Comparison of ENCODE assay signal across 27 cellular contexts in the genomic region with DNA sequence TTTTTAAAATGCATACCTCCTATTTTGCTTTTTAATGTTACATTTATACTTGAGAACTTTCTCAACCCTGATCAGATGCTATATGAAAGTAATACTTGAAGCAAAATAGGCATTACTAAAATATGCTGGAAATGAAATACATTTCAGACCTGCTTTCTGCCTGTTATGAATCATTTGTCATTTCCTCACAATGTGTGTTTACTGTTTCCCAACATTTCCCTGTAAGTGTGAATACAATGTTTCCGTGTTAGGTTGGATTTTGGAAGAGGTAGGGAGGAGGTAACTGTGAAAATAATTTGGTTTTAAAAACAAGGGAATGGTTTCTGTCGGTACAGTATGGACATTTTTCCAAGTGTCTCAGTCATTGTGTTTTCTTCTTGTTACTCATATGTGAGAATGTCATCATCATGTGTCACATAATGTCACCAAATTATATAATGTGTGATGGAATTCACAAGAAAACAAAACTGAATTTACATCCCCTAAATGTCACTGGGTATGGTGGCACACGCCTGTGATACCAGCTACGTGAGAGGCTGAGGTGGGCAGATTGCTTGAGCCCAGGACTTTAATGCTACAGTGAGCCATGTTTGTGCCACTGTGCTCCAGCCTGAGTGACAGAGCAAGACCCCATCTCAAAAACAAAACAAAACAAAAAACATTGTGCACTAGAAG. TPM values are rescaled to one million over a fixed set of nuclear protein-coding genes. Genes with fewer than 3 reads are reported as not detected.
DNase-seq lines count a peak whose midpoint lies in the region; ATAC-seq and TF ChIP-seq lines count a peak whose summit lies in the region.
"Had no signal": no experiment of that assay in that cellular context is flagged by ENCODE, and none has a peak within 500 bp of the region (broad histone marks: within the 10 kb centered on the region; RNA-seq: fewer than 3 reads in every experiment).

No MANE protein-coding gene starts in this region.

- H3K36me3 ChIP-seq in GM23248 (ENCODE audit: low read depth), result no peaks in the 10 kb centered on the region
- peaks cover 9% of the 10 kb centered on the region for H3K36me3 ChIP-seq in adipocyte (ENCODE audit: control insufficient read depth, insufficient read depth, low read length, severe bottlenecking)
- H3K36me3 ChIP-seq: adrenal gland, brain microvascular endothelial cell, colonic mucosa, MG63 had no signal

- peaks cover 10% of the 10 kb centered on the region for H3K36me3 Mint-ChIP-seq in activated CD4-positive, alpha-beta memory T cell treated with anti-CD3 and anti-CD28 coated beads for 36 hours
- H3K36me3 Mint-ChIP-seq in activated CD4-positive, alpha-beta memory T cell treated with anti-CD3 and anti-CD28 coated beads, Interleukin-2, amount 10 ng/mL, durations not matched to agents 7 days and 5 days (ENCODE audit: low read depth), result peaks cover 9% of the 10 kb centered on the region
- H3K36me3 Mint-ChIP-seq: CD8-positive, alpha-beta T cell; WTC11 had no signal

- CTCF ChIA-PET in activated CD4-positive, alpha-beta memory T cell treated with anti-CD3 and anti-CD28 coated beads for 36 hours (lab: Charles Lee), result no interaction called here
- CTCF ChIA-PET in activated CD4-positive, alpha-beta memory T cell treated with anti-CD3 and anti-CD28 coated beads, Interleukin-2, amount 10 ng/mL, durations not matched to agents 7 days and 5 days (lab: Charles Lee), result no interaction called here

- peaks cover 6% of the 10 kb centered on the region for H3K4me1 Mint-ChIP-seq in activated CD4-positive, alpha-beta memory T cell treated with anti-CD3 and anti-CD28 coated beads for 36 hours (ENCODE audit: low read depth)
- H3K4me1 Mint-ChIP-seq in activated CD4-positive, alpha-beta memory T cell treated with anti-CD3 and anti-CD28 coated beads, Interleukin-2, amount 10 ng/mL, durations not matched to agents 7 days and 5 days, result peaks cover 5% of the 10 kb centered on the region
- H3K4me1 Mint-ChIP-seq: WTC11 had no signal

- H3K4me1 ChIP-seq in GM23248 (ENCODE audit: insufficient read depth) (peaks cover 6% of the 10 kb centered on the region; the same call in 1 of the 2 replicates), adipocyte (ENCODE audit: control insufficient read depth, insufficient read depth, low read length) (peaks cover 6% of the 10 kb centered on the region)
- H3K4me1 ChIP-seq: adrenal gland, colonic mucosa, esophagus squamous epithelium had no signal

- no peak overlapping the region for H3K9ac ChIP-seq in GM23248
- no peak overlapping the region for H3K9ac ChIP-seq in adipocyte (ENCODE audit: low read length)

- H3K27me3 Mint-ChIP-seq in activated CD4-positive, alpha-beta memory T cell treated with anti-CD3 and anti-CD28 coated beads for 36 hours, result no peaks in the 10 kb centered on the region
- H3K27me3 Mint-ChIP-seq in activated CD4-positive, alpha-beta memory T cell treated with anti-CD3 and anti-CD28 coated beads, Interleukin-2, amount 10 ng/mL, durations not matched to agents 7 days and 5 days, result no peaks in the 10 kb centered on the region
- H3K27me3 Mint-ChIP-seq: memory B cell had no signal

- no peak for ATAC-seq in HG03175 (IDR thresholded peaks at IDR 0.05; ENCODE audit: unreplicated experiment)
- ATAC-seq: CD8-positive, alpha-beta T cell; WTC11 had no signal

- no peak overlapping the region for H3K4me3 Mint-ChIP-seq in activated CD4-positive, alpha-beta memory T cell treated with anti-CD3 and anti-CD28 coated beads for 36 hours
- no peak overlapping the region for H3K4me3 Mint-ChIP-seq in activated CD4-positive, alpha-beta memory T cell treated with anti-CD3 and anti-CD28 coated beads, Interleukin-2, amount 10 ng/mL, durations not matched to agents 7 days and 5 days
- H3K4me3 Mint-ChIP-seq: CD8-positive, alpha-beta T cell; memory B cell; WTC11 had no signal

- DNase-seq in activated CD4-positive, alpha-beta memory T cell treated with anti-CD3 and anti-CD28 coated beads for 36 hours, result no peak
- no peak for DNase-seq in activated CD4-positive, alpha-beta memory T cell treated with anti-CD3 and anti-CD28 coated beads, Interleukin-2, amount 10 ng/mL, durations not matched to agents 7 days and 5 days
- DNase-seq in GM23248, result peak; percentile 46
- peak; percentile 33 for DNase-seq in adipocyte (ENCODE audit: low read depth)
- DNase-seq in fibroblast of pulmonary artery (ENCODE audit: low read depth), result peak; percentile 53
- DNase-seq in NCI-H82 treated with DMSO at 0.1 percent for 48 hours (lab: John Stamatoyannopoulos, UW; ENCODE audit: unreplicated experiment), result no peak
- no peak for DNase-seq in RPMI8226
- DNase-seq: activated effector memory CD4-positive, alpha-beta T cell treated with anti-CD3 and anti-CD28 coated beads, Interleukin-2, amount 50 U/mL, for 16 hours; adrenal gland; AML-193; brain microvascular endothelial cell; CD8-positive, alpha-beta T cell; colonic mucosa; esophagus squamous epithelium; glutamatergic neuron; MG63; NCI-H1417; NCI-H446; Right ventricle myocardium superior; T1000 had no signal

- H3K9me3 ChIP-seq in GM23248 (ENCODE audit: low read depth) (no peaks in the 10 kb centered on the region), adipocyte (ENCODE audit: control insufficient read depth, low read length) (no peaks in the 10 kb centered on the region)
- H3K9me3 ChIP-seq: adrenal gland, colonic mucosa, esophagus squamous epithelium, MG63 had no signal

- in situ Hi-C loops in GM23248 (cut with MboI), result no loop called here

- no peak overlapping the region for H3K4me3 ChIP-seq in GM23248
- no peak overlapping the region for H3K4me3 ChIP-seq in adipocyte (ENCODE audit: low read length)
- H3K4me3 ChIP-seq in fibroblast of pulmonary artery (replicated peaks; ENCODE audit: low read depth, low read length), result no peak overlapping the region
- H3K4me3 ChIP-seq: adrenal gland, colonic mucosa, esophagus squamous epithelium, MG63, skin epidermis had no signal

- POLR2A ChIA-PET in activated CD4-positive, alpha-beta memory T cell treated with anti-CD3 and anti-CD28 coated beads for 36 hours (lab: Charles Lee), result interaction anchor here (1.6 kb wide), 1 partner anchor 43 kb away, joined by 4 read pairs; a partner anchor contains a TSS
- POLR2A ChIA-PET in activated CD4-positive, alpha-beta memory T cell treated with anti-CD3 and anti-CD28 coated beads, Interleukin-2, amount 10 ng/mL, durations not matched to agents 7 days and 5 days (lab: Charles Lee), result no interaction called here

- H3K9me2 ChIP-seq in GM23248 (ENCODE audit: insufficient read depth), result no peaks in the 10 kb centered on the region

- no peak overlapping the region for H3K27ac ChIP-seq in GM23248
- H3K27ac ChIP-seq: adrenal gland, brain microvascular endothelial cell, colonic mucosa had no signal

- H3F3A ChIP-seq in GM23248 (ENCODE audit: insufficient read depth), result no peaks in the 10 kb centered on the region

- peak overlapping the region; percentile 36 for H3K27ac Mint-ChIP-seq in activated CD4-positive, alpha-beta memory T cell treated with anti-CD3 and anti-CD28 coated beads for 36 hours
- no peak overlapping the region for H3K27ac Mint-ChIP-seq in activated CD4-positive, alpha-beta memory T cell treated with anti-CD3 and anti-CD28 coated beads, Interleukin-2, amount 10 ng/mL, durations not matched to agents 7 days and 5 days
- H3K27ac Mint-ChIP-seq: CD8-positive, alpha-beta T cell; memory B cell; WTC11 had no signal

- no peaks in the 10 kb centered on the region for H3K27me3 ChIP-seq in GM23248 (replicated peaks; ENCODE audit: insufficient read depth)
- H3K27me3 ChIP-seq in adipocyte (replicated peaks; ENCODE audit: control insufficient read depth, insufficient read depth, low read length), result no peaks in the 10 kb centered on the region
- H3K27me3 ChIP-seq: adrenal gland, brain microvascular endothelial cell, colonic mucosa, esophagus squamous epithelium, MG63 had no signal

- no peaks in the 10 kb centered on the region for H3K9me3 Mint-ChIP-seq in activated CD4-positive, alpha-beta memory T cell treated with anti-CD3 and anti-CD28 coated beads for 36 hours
- H3K9me3 Mint-ChIP-seq in activated CD4-positive, alpha-beta memory T cell treated with anti-CD3 and anti-CD28 coated beads, Interleukin-2, amount 10 ng/mL, durations not matched to agents 7 days and 5 days, result no peaks in the 10 kb centered on the region
- H3K9me3 Mint-ChIP-seq: CD8-positive, alpha-beta T cell; memory B cell had no signal

- H3K4me2 ChIP-seq in GM23248 (ENCODE audit: unreplicated experiment), result no peak overlapping the region

- no peak for TF ChIP-seq CTCF in fibroblast of pulmonary artery (IDR thresholded peaks at IDR 0.05; ENCODE audit: low read length, missing control alignments)

- 81 to 83% methylated on average over 4 of the region's 4 CpGs for WGBS in GM23248 (ENCODE audit: low coverage in 1 of 2, low lambda C conversion rate in 2 of 2, missing lambda C conversion rate in 2 of 2), 2 experiments

- H3K79me2 ChIP-seq in GM23248 (ENCODE audit: insufficient read depth), result no peaks in the 10 kb centered on the region

- no peak overlapping the region for H2AFZ ChIP-seq in GM23248

- intact Hi-C loops in activated CD4-positive, alpha-beta memory T cell treated with anti-CD3 and anti-CD28 coated beads for 36 hours (cut with micrococcal nuclease), result loop anchor here (1.0 kb wide), 1 partner anchor 29 kb away; no protein-coding TSS in a partner anchor

- no peaks in the 10 kb centered on the region for H4K20me1 ChIP-seq in GM23248 (ENCODE audit: insufficient read depth)

RNA-seq across cellular contexts. Expression of a gene that starts 43.0 kb away (rescaled TPM):
- not detected for total RNA-seq in activated CD4-positive, alpha-beta memory T cell treated with anti-CD3 and anti-CD28 coated beads for 36 hours
- total RNA-seq in activated CD4-positive, alpha-beta memory T cell treated with anti-CD3 and anti-CD28 coated beads, Interleukin-2, amount 10 ng/mL, durations not matched to agents 7 days and 5 days, result not detected
- not detected in 2 replicates for total RNA-seq in GM23248 (2014; rRNA removed; shearing (Covaris generic))
- not detected in 2 replicates for polyA plus RNA-seq in GM23248 (2016; fragmentation: Nextera tagmentation; extraction: Ambion mirVana)
- total RNA-seq: adrenal gland; CD8-positive, alpha-beta T cell; colonic mucosa; esophagus squamous epithelium; kidney epithelial cell; Right ventricle myocardium superior; temporal lobe; urinary bladder had no signal
- polyA plus RNA-seq: adrenal gland, urinary bladder had no signal

RNA-seq across cellular contexts. Expression of a gene that starts 43.1 kb away (rescaled TPM):
- total RNA-seq in activated CD4-positive, alpha-beta memory T cell treated with anti-CD3 and anti-CD28 coated beads for 36 hours, result 10 to 100 TPM; 22.1 to 23.1 TPM
- 10 to 100 TPM; 18.3 to 23.6 TPM for total RNA-seq in activated CD4-positive, alpha-beta memory T cell treated with anti-CD3 and anti-CD28 coated beads, Interleukin-2, amount 10 ng/mL, durations not matched to agents 7 days and 5 days
- 3.7 and 10.0 TPM in 2 replicates for total RNA-seq in GM23248 (2014; rRNA removed; shearing (Covaris generic))
- 4.0 and 5.3 TPM in 2 replicates for polyA plus RNA-seq in GM23248 (2016; fragmentation: Nextera tagmentation; extraction: Ambion mirVana)

Comparison
In these comparisons a context has a peak if more than half of its experiments do, and no peak if none do; other contexts are left out.
1. DNase-seq: peak in GM23248 (single experiment), adipocyte (single experiment) and fibroblast of pulmonary artery (single experiment); none in activated CD4-positive, alpha-beta memory T cell treated with anti-CD3 and anti-CD28 coated beads for 36 hours (single experiment), activated CD4-positive, alpha-beta memory T cell treated with anti-CD3 and anti-CD28 coated beads, Interleukin-2, amount 10 ng/mL, durations not matched to agents 7 days and 5 days (single experiment), NCI-H82 treated with DMSO at 0.1 percent for 48 hours (single experiment) and RPMI8226 (single experiment).